In genomic region chr2:157839822-157840221, GRCh38 we compare ENCODE assay signal across 12 cellular contexts. TPM values are rescaled to one million over a fixed set of nuclear protein-coding genes. Genes with fewer than 3 reads are reported as not detected.
DNase-seq lines count a peak whose midpoint lies in the region; ATAC-seq, FAIRE-seq and TF ChIP-seq lines count a peak whose summit lies in the region.
"Had no signal": no experiment of that assay in that cellular context is flagged by ENCODE, and none has a peak within 500 bp of the region (broad histone marks: within the 10 kb centered on the region; RNA-seq: fewer than 3 reads in every experiment).

No MANE protein-coding gene starts in this region.

- H4K20me1 ChIP-seq in GM23338 (replicated peaks; ENCODE audit: insufficient read depth) (peaks cover 6% of the 10 kb centered on the region; the same call in 1 of the 2 replicates), K562 (replicated peaks; ENCODE audit: control insufficient read depth, insufficient read depth, low read length) (no peaks in the 10 kb centered on the region)

- H3K9me2 ChIP-seq in GM23338 (ENCODE audit: insufficient read depth), result no peaks in the 10 kb centered on the region

- in situ Hi-C loops in K562 (cut with MboI), result no loop called here

- H3K79me2 ChIP-seq in GM23338 (replicated peaks; ENCODE audit: insufficient read depth) (peaks cover 74% of the 10 kb centered on the region), K562 (ENCODE audit: control insufficient read depth, insufficient read depth, low read length) (peaks cover 19% of the 10 kb centered on the region; the same call in 2 of the 3 replicates)

- no peaks in the 10 kb centered on the region for H3K36me3 ChIP-seq in GM23338 (ENCODE audit: insufficient read depth)
- no peaks in the 10 kb centered on the region; the same call in 2 of the 3 replicates for H3K36me3 ChIP-seq in K562 (ENCODE audit: control insufficient read depth, insufficient read depth, low read length)

- H3K4me1 ChIP-seq in GM23338 (ENCODE audit: insufficient read depth) (peaks cover 64% of the 10 kb centered on the region), K562 (replicated peaks in 1 of 2; ENCODE audit: control insufficient read depth in 2 of 2, insufficient read depth in 2 of 2, low read length in 2 of 2) (peaks cover 14 to 50% of the 10 kb centered on the region in 2 experiments)

- ATAC-seq in GM23338, result peak; percentile 43
- ATAC-seq in K562, result peak; percentile 10; the same call in 2 of the 3 replicates
- ATAC-seq: activated CD8-positive, alpha-beta T cell treated with anti-CD3 and anti-CD28 coated beads, Interleukin-2, amount 10 ng/mL, durations not matched to agents 7 days and 5 days had no signal

- H3K9ac ChIP-seq in K562 (ENCODE audit: insufficient read depth in 1 of 2, low read depth in 2 of 2, low read length in 2 of 2), result no peak overlapping the region

- POLR2A ChIA-PET in AG04450 (lab: Yijun Ruan, JAX) (interaction anchor here (1.9 kb wide), 1 partner anchor 37 kb away, joined by 10 read pairs; the partner anchor contains the start of gene ACVR1), K562 (lab: Yijun Ruan, JAX) (interaction anchor here (0.7 to 2.5 kb wide), 5 partner anchors 8 to 37 kb away, joined by 3 to 10 read pairs (median 4); no protein-coding TSS in a partner anchor), RWPE1 (lab: Yijun Ruan, JAX; ENCODE audit: low non-redundant PET) (no interaction called here)

- H3K27me3 Mint-ChIP-seq in GM23338 (ENCODE audit: insufficient read depth, low read depth, poor library complexity) (peaks cover 10% of the 10 kb centered on the region), nephron (ENCODE audit: low read depth) (no peaks in the 10 kb centered on the region)
- H3K27me3 Mint-ChIP-seq: CD4-positive, alpha-beta T cell had no signal

- H3K27ac ChIP-seq in AG04450 (ENCODE audit: low read depth, low read length) (peak overlapping the region; percentile 97), GM23338 (ENCODE audit: low read depth) (peak overlapping the region; percentile 56), K562 (ENCODE audit: extremely low read depth, low read depth, low read length) (peak overlapping the region; percentile 93; the same call in 2 of the 3 replicates), RWPE1 (no peak overlapping the region)

- 63% methylated on average over 2 of the region's 2 CpGs for WGBS in K562 (ENCODE audit: insufficient coverage, low coverage, missing lambda C conversion rate)

- H3K9me3 Mint-ChIP-seq in GM23338, result no peaks in the 10 kb centered on the region
- H3K9me3 Mint-ChIP-seq in nephron, result no peaks in the 10 kb centered on the region
- H3K9me3 Mint-ChIP-seq: activated naive CD4-positive, alpha-beta T cell treated with anti-CD3 and anti-CD28 coated beads for 36 hours; CD4-positive, alpha-beta T cell had no signal

- no peak overlapping the region for H3K27ac Mint-ChIP-seq in GM23338
- peak overlapping the region; percentile 96 to 99 (median 97) for H3K27ac Mint-ChIP-seq in nephron
- H3K27ac Mint-ChIP-seq: activated CD8-positive, alpha-beta T cell treated with anti-CD3 and anti-CD28 coated beads, Interleukin-2, amount 10 ng/mL, durations not matched to agents 7 days and 5 days; activated naive CD4-positive, alpha-beta T cell treated with anti-CD3 and anti-CD28 coated beads for 36 hours; CD4-positive, alpha-beta T cell had no signal

- H3K4me3 Mint-ChIP-seq in GM23338, result peak overlapping the region; percentile 40; the same call in 2 of the 3 replicates
- H3K4me3 Mint-ChIP-seq in nephron, result peak overlapping the region; percentile 51 to 80 (median 57)
- H3K4me3 Mint-ChIP-seq: activated CD8-positive, alpha-beta T cell treated with anti-CD3 and anti-CD28 coated beads, Interleukin-2, amount 10 ng/mL, durations not matched to agents 7 days and 5 days; activated naive CD4-positive, alpha-beta T cell treated with anti-CD3 and anti-CD28 coated beads for 36 hours; CD4-positive, alpha-beta T cell had no signal

- BruUV-seq in K562 (replicated peaks; lab: Mats Ljungman, UMichigan), result no TSS peak

- no peak for FAIRE-seq in K562 (lab: Jason Lieb, UNC)

- no peak for DNase-seq in AG04450 (ENCODE audit: low read depth, low spot score)
- DNase-seq in GM23338 (ENCODE audit: low spot score), result no peak
- peak in 2 of 4 experiments; percentile 37 to 61 for DNase-seq in K562 (ENCODE audit: extremely low read depth in 1 of 4, low spot score in 3 of 4)
- no peak for DNase-seq in central memory CD4-positive, alpha-beta T cell
- DNase-seq in T1000 (lab: John Stamatoyannopoulos, UW), result no peak
- DNase-seq in RWPE1 (ENCODE audit: low spot score), result no peak
- DNase-seq in UCSD-AML1 (lab: John Stamatoyannopoulos, UW; ENCODE audit: unreplicated experiment), result no peak
- DNase-seq: activated CD8-positive, alpha-beta T cell treated with anti-CD3 and anti-CD28 coated beads, Interleukin-2, amount 10 ng/mL, durations not matched to agents 7 days and 5 days; activated naive CD4-positive, alpha-beta T cell treated with anti-CD3 and anti-CD28 coated beads for 36 hours; CD4-positive, alpha-beta T cell; Kasumi-1 had no signal

- 0 out of 2 replicates have a peak, but pooled peaks cover 3% of the 10 kb centered on the region for H3F3A ChIP-seq in GM23338 (replicated peaks; ENCODE audit: low read depth)

- H2AFZ ChIP-seq in GM23338 (no peak overlapping the region), K562 (ENCODE audit: low read depth, low read length) (0 out of 2 replicates have a peak overlapping the region, but pooled peaks have one; percentile 8)

- H3K4me3 ChIP-seq in AG04450 (ENCODE audit: low read depth, low read length) (no peak overlapping the region), GM23338 (no peak overlapping the region), K562 (no peak overlapping the region)

- intact Hi-C loops in K562 (cut with micrococcal nuclease), result loop anchor here (5.0 kb wide), 1 partner anchor 167 kb away; no protein-coding TSS in a partner anchor

- no peaks in the 10 kb centered on the region for H3K9me1 ChIP-seq in K562 (ENCODE audit: control insufficient read depth, insufficient read depth, low read length)

- TF ChIP-seq RAD21 in K562 (CRISPR knock-in tag; conservative IDR thresholded peaks at IDR 0.05 in 1 of 2, IDR thresholded peaks at IDR 0.05 in 1 of 2), result no peak

- TF ChIP-seq POLR2A in K562 (conservative IDR thresholded peaks at IDR 0.05), result no peak

- CTCF ChIA-PET in AG04450 (lab: Charles Lee), result interaction anchor here (0.5 kb wide), 1 partner anchor 164 kb away, joined by 5 read pairs; no protein-coding TSS in a partner anchor
- CTCF ChIA-PET in K562 (lab: Yijun Ruan, JAX; ENCODE audit: low intra/inter-chr PET ratio), result no interaction called here
- CTCF ChIA-PET in RWPE1 (lab: Yijun Ruan, JAX), result no interaction called here

- TF ChIP-seq CTCF in AG04450 (IDR thresholded peaks at IDR 0.05; ENCODE audit: low read depth, low read length), result no peak
- TF ChIP-seq CTCF in GM23338 (conservative IDR thresholded peaks at IDR 0.05; ENCODE audit: low read depth in 2 of 2), result no peak
- TF ChIP-seq CTCF in K562 (IDR thresholded peaks at IDR 0.05 in 2 of 3, conservative IDR thresholded peaks at IDR 0.05 in 1 of 3; ENCODE audit: insufficient read depth in 2 of 3, low read depth in 1 of 3, low read length in 3 of 3), result no peak
- no peak for TF ChIP-seq CTCF in nephron (IDR thresholded peaks at IDR 0.05; ENCODE audit: unreplicated experiment in 3 of 3)
- TF ChIP-seq CTCF in RWPE1 (conservative IDR thresholded peaks at IDR 0.05; ENCODE audit: low read depth), result no peak

- TF ChIP-seq EP300 in K562 (IDR thresholded peaks at IDR 0.05; ENCODE audit: low read length), result no peak

- H3K4me2 ChIP-seq in GM23338 (peak overlapping the region; percentile 33), K562 (ENCODE audit: insufficient read depth, low read length) (peak overlapping the region; percentile 92; the same call in 1 of the 2 replicates)

- no peaks in the 10 kb centered on the region for H3K9me3 ChIP-seq in AG04450 (ENCODE audit: control insufficient read depth, insufficient read depth, low read length)
- H3K9me3 ChIP-seq in K562 (replicated peaks; ENCODE audit: control insufficient read depth, insufficient read depth, low read depth, low read length), result no peaks in the 10 kb centered on the region

- H3K4me1 Mint-ChIP-seq in GM23338 (peaks cover 65% of the 10 kb centered on the region), nephron (peaks cover 85% of the 10 kb centered on the region)

- H3K36me3 Mint-ChIP-seq in GM23338 (ENCODE audit: low read depth) (no peaks in the 10 kb centered on the region; the same call in 2 of the 3 replicates), nephron (ENCODE audit: low read depth) (peaks cover 9% of the 10 kb centered on the region)

- H3K27me3 ChIP-seq in AG04450 (ENCODE audit: control insufficient read depth, insufficient read depth, low read length) (no peaks in the 10 kb centered on the region), GM23338 (ENCODE audit: insufficient read depth) (no peaks in the 10 kb centered on the region), K562 (ENCODE audit: control insufficient read depth in 2 of 2, insufficient read depth in 2 of 2, low read length in 2 of 2) (no peaks in the 10 kb centered on the region)

TF ChIP-seq in K562, 482 proteins besides CTCF, POLR2A, EP300 and RAD21 (continues in another document):
- no peak for TF ChIP-seq ZNF76 (CRISPR knock-in tag; IDR thresholded peaks at IDR 0.05; ENCODE audit: borderline replicate concordance)

RNA-seq across cellular contexts. Expression of gene ACVR1, which starts 36.3 kb away (rescaled TPM):
- polyA plus RNA-seq in AG04450 (2011; rRNA removed), result 50.6 and 53.0 TPM in 2 replicates
- 49.6 and 58.3 TPM in 2 replicates for polyA minus RNA-seq in AG04450 (2011; rRNA and poly(A)+ RNA removed)
- 20.0 and 21.5 TPM in 2 replicates for total RNA-seq in GM23338 (2014; rRNA removed; shearing (Covaris generic))
- 8.9 and 9.2 TPM in 2 replicates for polyA plus RNA-seq in GM23338 (2016; fragmentation: Nextera tagmentation; extraction: Ambion mirVana)
- 38.7 and 52.9 TPM in 2 replicates for total RNA-seq in K562 (2011; cell fraction: chromatin; rRNA removed; ENCODE audit: low replicate concordance)
- total RNA-seq in K562 (2011; cell fraction: nucleolus; rRNA removed), result 26.2 and 27.5 TPM in 2 replicates
- total RNA-seq in K562 (2011; cell fraction: nucleoplasm; rRNA removed), result 35.6 and 47.0 TPM in 2 replicates
- 4.3 and 4.4 TPM in 2 replicates for total RNA-seq in K562 (2014; rRNA removed)
- total RNA-seq in K562 (2014; rRNA removed; fragmentation: Illumina TruSeq; extraction: Trizol), result 6.8 and 6.9 TPM in 2 replicates
- total RNA-seq in K562 (2015; rRNA removed; fragmentation: Illumina TruSeq; extraction: Trizol), result 3.8 and 4.5 TPM in 2 replicates
- 12.0 and 14.3 TPM in 2 replicates for total RNA-seq in K562 (2021)
- 11.4 and 14.2 TPM in 2 replicates for polyA plus RNA-seq in K562 (2011; rRNA removed)
- 6.6 and 10.6 TPM in 2 replicates for polyA plus RNA-seq in K562 (2011; cell fraction: cytosol; rRNA removed)
- 12.8 and 15.9 TPM in 2 replicates for polyA plus RNA-seq in K562 (2011; cell fraction: nucleus; rRNA removed)
- polyA plus RNA-seq in K562 (2012), result 8.5 and 14.6 TPM in 2 replicates
- polyA plus RNA-seq in K562 (2014; fragmentation: Illumina TruSeq; extraction: Trizol), result 12.9 and 13.0 TPM in 2 replicates
- polyA plus RNA-seq in K562 (2014; fragmentation: Nextera tagmentation; extraction: Ambion mirVana), result 1 to 10 TPM; 4.7 to 7.9 TPM
- 5.9 and 6.8 TPM in 2 replicates for polyA plus RNA-seq in K562 (2014; rRNA removed)
- polyA minus RNA-seq in K562 (2011; rRNA and poly(A)+ RNA removed), result 21.8 and 29.3 TPM in 2 replicates
- 10.3 and 12.3 TPM in 2 replicates for polyA minus RNA-seq in K562 (2011; cell fraction: cytosol; rRNA and poly(A)+ RNA removed)
- 14.8 and 26.1 TPM in 2 replicates for polyA minus RNA-seq in K562 (2011; cell fraction: nucleus; rRNA and poly(A)+ RNA removed)
